ENCODE assay signal across 11 cellular contexts in the genomic region with DNA sequence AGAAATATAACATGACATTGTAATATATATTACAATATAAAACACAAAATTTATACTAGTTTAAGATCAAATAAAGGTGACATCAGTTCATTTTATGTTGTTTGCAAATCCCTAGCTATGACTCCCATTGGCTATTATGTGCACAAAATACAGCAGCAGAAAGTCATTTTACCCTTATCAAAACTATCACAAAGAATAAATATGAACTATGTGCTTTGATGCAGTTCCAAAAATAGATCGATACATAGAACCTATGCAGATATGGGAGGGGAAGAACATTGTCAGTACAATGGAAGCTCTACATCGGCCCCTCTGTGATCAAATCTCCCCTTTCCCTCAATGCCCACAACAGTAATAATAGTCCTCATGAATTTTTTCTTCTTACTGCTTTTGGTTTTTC.
"Had no signal": no experiment of that assay in that cellular context is flagged by ENCODE, and none has a peak within 500 bp of the region (broad histone marks: within the 10 kb centered on the region; RNA-seq: fewer than 3 reads in every experiment).

No MANE protein-coding gene starts in this region.

- H3K9ac ChIP-seq: GM23248 had no signal

- H3K27ac ChIP-seq: GM23248 had no signal

- H2AFZ ChIP-seq: GM23248, GM23338 had no signal

- DNase-seq: GM23248, GOT3, H7, H9, HCEC 1CT, HFFc6 had no signal

- ATAC-seq: GM23338, HCT116 had no signal

- H3K9me3 ChIP-seq: HAP-1 had no signal

- H3K4me3 ChIP-seq: GM23248, GM23338, HAP-1 had no signal

- FAIRE-seq: H1, H54 had no signal

- H3K36me3 ChIP-seq: HAP-1 had no signal

- H3K4me2 ChIP-seq: GM23338 had no signal

- H3K4me1 ChIP-seq: HAP-1 had no signal
